ENCODE assay signal across 8 cellular contexts in the genomic region with DNA sequence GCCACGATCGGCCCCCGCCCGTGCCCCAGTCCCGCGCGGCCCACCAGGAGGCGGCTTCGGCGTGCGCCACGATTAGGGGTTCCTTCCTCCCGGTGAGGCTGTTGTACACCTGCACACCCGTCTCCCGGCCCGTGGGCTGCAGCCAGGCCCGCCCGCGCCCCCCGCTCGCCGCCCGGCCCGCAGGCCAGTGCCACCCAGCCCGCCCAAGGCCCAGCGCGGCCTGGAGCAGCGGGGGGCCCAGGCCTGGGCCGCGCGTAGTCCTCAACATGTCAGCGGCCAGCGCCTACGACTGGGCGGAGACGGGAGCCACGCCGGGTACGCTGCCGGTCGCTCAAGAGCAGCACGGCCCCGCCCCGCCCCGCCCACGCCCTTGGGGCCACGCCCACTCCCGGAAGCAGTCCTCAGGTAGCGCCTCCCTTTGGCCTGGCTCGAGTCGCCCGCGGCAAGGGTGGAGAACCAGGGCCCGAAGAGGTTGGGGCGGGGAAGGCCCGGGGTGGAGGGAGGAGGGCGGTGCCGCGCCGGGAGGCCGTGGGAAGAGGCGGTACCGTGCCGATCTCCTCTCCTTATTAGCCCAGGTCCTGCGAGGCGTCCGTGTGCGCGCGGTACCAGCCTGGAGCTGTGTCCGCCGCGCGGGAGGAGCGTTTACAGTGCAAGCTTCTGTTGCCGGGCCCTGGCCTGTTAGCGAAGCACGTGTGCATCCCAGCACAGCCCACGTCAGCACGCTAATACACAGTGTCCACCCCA. TPM values are rescaled to one million over a fixed set of nuclear protein-coding genes. Genes with fewer than 3 reads are reported as not detected.
A peak's percentile ranks its signal among the peaks of the same experiment; 100 is the strongest.
DNase-seq lines count a peak whose midpoint lies in the region; ATAC-seq and TF ChIP-seq lines count a peak whose summit lies in the region.

A gene with protein sequence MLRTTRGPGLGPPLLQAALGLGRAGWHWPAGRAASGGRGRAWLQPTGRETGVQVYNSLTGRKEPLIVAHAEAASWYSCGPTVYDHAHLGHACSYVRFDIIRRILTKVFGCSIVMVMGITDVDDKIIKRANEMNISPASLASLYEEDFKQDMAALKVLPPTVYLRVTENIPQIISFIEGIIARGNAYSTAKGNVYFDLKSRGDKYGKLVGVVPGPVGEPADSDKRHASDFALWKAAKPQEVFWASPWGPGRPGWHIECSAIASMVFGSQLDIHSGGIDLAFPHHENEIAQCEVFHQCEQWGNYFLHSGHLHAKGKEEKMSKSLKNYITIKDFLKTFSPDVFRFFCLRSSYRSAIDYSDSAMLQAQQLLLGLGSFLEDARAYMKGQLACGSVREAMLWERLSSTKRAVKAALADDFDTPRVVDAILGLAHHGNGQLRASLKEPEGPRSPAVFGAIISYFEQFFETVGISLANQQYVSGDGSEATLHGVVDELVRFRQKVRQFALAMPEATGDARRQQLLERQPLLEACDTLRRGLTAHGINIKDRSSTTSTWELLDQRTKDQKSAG (minus strand): TSS at position 291 of the 744 bp plus-strand sequence. CDS start 23 bp downstream, at position 268.

- H3K27ac ChIP-seq in cardiac muscle cell = peak within 1 kb of the TSS; percentile 91
- H3K27ac ChIP-seq in transverse colon = peak within 1 kb of the TSS; percentile 78 to 93 (median 90)

- no peaks in the 10 kb centered on the region for H3K27me3 ChIP-seq in adipocyte (replicated peaks; ENCODE audit: control insufficient read depth, insufficient read depth, low read length)
- H3K27me3 ChIP-seq in cardiac muscle cell = no peaks in the 10 kb centered on the region
- H3K27me3 ChIP-seq in transverse colon = no peaks in the 10 kb centered on the region

- H3K4me1 Mint-ChIP-seq in T-cell = peaks cover 38 to 42% (median 41%) of the 10 kb centered on the region in 3 donors

- TF ChIP-seq CTCF in GM13976 (IDR thresholded peaks at IDR 0.05; ENCODE audit: borderline replicate concordance, control extremely low read depth, extremely low read depth, insufficient read depth, missing control alignments) = peak; percentile 6
- no peak for TF ChIP-seq CTCF in cardiac muscle cell (IDR thresholded peaks at IDR 0.05; ENCODE audit: low read depth, low read length)
- TF ChIP-seq CTCF in transverse colon (IDR thresholded peaks at IDR 0.05) = peak in 2 of 5 experiments; percentile 1 to 13

- WGBS in transverse colon (ENCODE audit: low coverage in 1 of 2), 2 donors = 0% methylated on average over 38 of the region's 80 CpGs; no CpG with 5 or more reads in 1 of the 2 donors

- intact Hi-C loops in transverse colon (cut with DNase I; ENCODE audit: low total_unique reads) = no loop called here

- H3K36me3 ChIP-seq in adipocyte (ENCODE audit: control insufficient read depth, insufficient read depth, low read length, severe bottlenecking) (peaks cover 10% of the 10 kb centered on the region), cardiac muscle cell (no peaks in the 10 kb centered on the region), transverse colon (no peaks in the 10 kb centered on the region)

- POLR2A ChIA-PET in T-cell (lab: Charles Lee) = no interaction called here

- H3K4me1 ChIP-seq in adipocyte (ENCODE audit: control insufficient read depth, insufficient read depth, low read length) (peaks cover 42% of the 10 kb centered on the region), cardiac muscle cell (ENCODE audit: low read depth) (peaks cover 9% of the 10 kb centered on the region), transverse colon (peaks cover 0 to 24% (median 14%) of the 10 kb centered on the region in 4 donors)

- peaks cover 13% of the 10 kb centered on the region for H3K36me3 Mint-ChIP-seq in T-cell

- H3K4me3 Mint-ChIP-seq in T-cell = peak within 1 kb of the TSS; percentile 82 to 91 (median 88)

- peak; percentile 63 for TF ChIP-seq POLR2A in transverse colon (IDR thresholded peaks at IDR 0.05)

- CTCF ChIA-PET in T-cell (lab: Charles Lee) = interaction anchor here (0.6 to 1.5 kb wide), 3 partner anchors 23 to 133 kb away, joined by 5 to 10 read pairs (median 6); no protein-coding TSS in a partner anchor

- DNase-seq in GM13976 (ENCODE audit: low spot score) (peak; percentile 98), NCI-H146 (lab: John Stamatoyannopoulos, UW) (peak; percentile 99), T-cell (peak; percentile 77 to 94 (median 87)), adipocyte (ENCODE audit: low read depth) (peak; percentile 98), cardiac muscle cell (ENCODE audit: low read depth in 1 of 2, low spot score in 1 of 2) (peak; percentile 96 to 99), pons (ENCODE audit: low spot score) (peak; percentile 92), transverse colon (peak; percentile 98)

- peak within 1 kb of the TSS; percentile 82 to 90 for H3K27ac Mint-ChIP-seq in T-cell

- H3K4me3 ChIP-seq in adipocyte (ENCODE audit: low read length) (peak within 1 kb of the TSS; percentile 91), cardiac muscle cell (peak within 1 kb of the TSS; percentile 71), transverse colon (peak within 1 kb of the TSS; percentile 57 to 91 (median 73))

- in situ Hi-C loops in GM13976 (cut with MboI; ENCODE audit: low sequenced_read_pairs, unreplicated experiment) = no loop called here
- in situ Hi-C loops in transverse colon (cut with MboI; ENCODE audit: low pct_ligation_motif_present in 1 of 4, low pct_unique_long_range_greater_than_20kb in 1 of 4, low sequenced_read_pairs in 3 of 4) = loop anchor here in 2 of 4 donors (10.0 to 25.0 kb wide), 4 partner anchors 91 to 456 kb away; partner anchors contain the start of genes ANKRD10 (in 2 of the 2) and NAXD (in 2 of the 2)

- peak within 1 kb of the TSS; percentile 93 for H3K9ac ChIP-seq in adipocyte (ENCODE audit: low read length)

- ATAC-seq in HG02852 (IDR thresholded peaks at IDR 0.05; ENCODE audit: unreplicated experiment) (peak; percentile 91), T-cell (replicated peaks in 1 of 4) (peak; percentile 88 to 95 (median 90))

- no peaks in the 10 kb centered on the region for H3K27me3 Mint-ChIP-seq in T-cell

- peak; percentile 70 for TF ChIP-seq EP300 in transverse colon (IDR thresholded peaks at IDR 0.05; ENCODE audit: low read depth)

- no peaks in the 10 kb centered on the region for H3K9me3 Mint-ChIP-seq in T-cell

- H3K9me3 ChIP-seq in adipocyte (ENCODE audit: control insufficient read depth, low read length) (no peaks in the 10 kb centered on the region), cardiac muscle cell (ENCODE audit: low read depth) (no peaks in the 10 kb centered on the region), transverse colon (no peaks in the 10 kb centered on the region)

RNA-seq across cellular contexts. Expression of the gene that starts here (rescaled TPM):
- total RNA-seq in T-cell (100 to 1,000 TPM in 1 of 5 donors, 10 to 100 TPM in 4; 74.2 to 102 (median 85.4) TPM), cardiac muscle cell (58.2 and 93.5 TPM in 2 replicates), transverse colon (100 to 1,000 TPM in 1 of 4 donors, 10 to 100 TPM in 3; 35.2 to 152 (median 56.2) TPM)
- polyA plus RNA-seq in cardiac muscle cell = 61.7 and 94.6 TPM in 2 replicates

Comparison
In these comparisons a context has a peak if more than half of its experiments do, and no peak if none do; other contexts are left out.
1. Peak in every context shown above with its lines: DNase-seq, ATAC-seq, H3K4me3 ChIP-seq and H3K27ac ChIP-seq.